19 cellular contexts compared by ENCODE assay signal in genomic region chr9:95229230-95229933, GRCh38.
"Had no signal": no experiment of that assay in that cellular context is flagged by ENCODE, and none has a peak within 500 bp of the region (broad histone marks: within the 10 kb centered on the region; RNA-seq: fewer than 3 reads in every experiment).

No MANE protein-coding gene starts in this region.

- DNase-seq: activated CD4-positive, alpha-beta T cell treated with anti-CD3 and anti-CD28 coated beads, Interleukin-2, amount 10 ng/mL, durations not matched to agents 7 days and 5 days; activated CD8-positive, alpha-beta T cell treated with anti-CD3 and anti-CD28 coated beads, Interleukin-2, amount 10 ng/mL, durations not matched to agents 7 days and 5 days; activated naive CD4-positive, alpha-beta T cell treated with Interleukin-2 at 50 U/mL for 16 hours; activated naive CD8-positive, alpha-beta T cell treated with anti-CD3 and anti-CD28 coated beads, Interleukin-2, amount 10 ng/mL, durations not matched to agents 7 days and 5 days; activated T-cell treated with anti-CD3 and anti-CD28 coated beads, Interleukin-2, amount 50 U/mL, for 24 hours; body of pancreas; effector memory CD8-positive, alpha-beta T cell; glutamatergic neuron; left ventricle myocardium superior; naive B cell; ovary; sigmoid colon; stimulated activated CD4-positive, alpha-beta T cell treated with anti-CD3 and anti-CD28 coated beads, Interleukin-4, amount 100 ng/mL, for 24 hours; stomach; T-helper 1 cell; T-helper 9 cell; upper lobe of left lung had no signal

- ATAC-seq: activated CD4-positive, CD25-positive, alpha-beta regulatory T cell treated with anti-CD3 and anti-CD28 coated beads, Interleukin-2, amount 50 U/mL, for 24 hours; activated CD8-positive, alpha-beta T cell treated with anti-CD3 and anti-CD28 coated beads, Interleukin-2, amount 10 ng/mL, durations not matched to agents 7 days and 5 days; body of pancreas; effector memory CD8-positive, alpha-beta T cell; left ventricle myocardium superior; stimulated activated effector memory CD8-positive, alpha-beta T cell treated with anti-CD3 and anti-CD28 coated beads, Interleukin-12 subunit alpha, Interleukin-12 subunit beta, amount 100 ng/mL, for 72 hours had no signal
